ENCODE assay signal across 27 cellular contexts in genomic region chr9:14240491-14240890, GRCh38.
DNase-seq lines count a peak whose midpoint lies in the region; ATAC-seq and TF ChIP-seq lines count a peak whose summit lies in the region.
"Had no signal": no experiment of that assay in that cellular context is flagged by ENCODE, and none has a peak within 500 bp of the region (broad histone marks: within the 10 kb centered on the region; RNA-seq: fewer than 3 reads in every experiment).

No MANE protein-coding gene starts in this region.

- H3K9me3 Mint-ChIP-seq in endothelial cell (ENCODE audit: unreplicated experiment), result no peaks in the 10 kb centered on the region
- H3K9me3 Mint-ChIP-seq: CD4-positive, alpha-beta memory T cell; HFFc6; neural crest cell had no signal

- no peak for TF ChIP-seq POLR2A in gastrocnemius medialis (IDR thresholded peaks at IDR 0.05)

- intact Hi-C loops in gastrocnemius medialis (cut with DNase I; ENCODE audit: low total_unique reads), result no loop called here

- H3K4me3 Mint-ChIP-seq in endothelial cell (ENCODE audit: unreplicated experiment), result no peak overlapping the region
- H3K4me3 Mint-ChIP-seq: activated T-cell treated with anti-CD3 and anti-CD28 coated beads, Interleukin-2, amount 50 U/mL, for 72 hours; CD4-positive, alpha-beta memory T cell; HFFc6; neural crest cell had no signal

- peak overlapping the region; percentile 17 to 38 for H3K27ac ChIP-seq in right atrium auricular region
- H3K27ac ChIP-seq in gastrocnemius medialis, result peak overlapping the region; percentile 42 to 74 (median 54)
- H3K27ac ChIP-seq: esophagus squamous epithelium, suprapubic skin had no signal

- ATAC-seq in gastrocnemius medialis (peak; percentile 50 to 72), SK-N-SH treated with all-trans-retinoic acid at 6 μM for 48 hours (no peak), GM18498 (IDR thresholded peaks at IDR 0.05; ENCODE audit: unreplicated experiment) (no peak), HG02852 (IDR thresholded peaks at IDR 0.05; ENCODE audit: unreplicated experiment) (no peak)
- ATAC-seq: activated T-cell treated with anti-CD3 and anti-CD28 coated beads, Interleukin-2, amount 50 U/mL, for 72 hours; GM12878; mucosa of descending colon had no signal

- H3K4me3 ChIP-seq in right atrium auricular region (no peak overlapping the region), gastrocnemius medialis (no peak overlapping the region)
- H3K4me3 ChIP-seq: esophagus squamous epithelium, GM12878, mucosa of descending colon, suprapubic skin had no signal

- H3K27me3 ChIP-seq in right atrium auricular region (no peaks in the 10 kb centered on the region), gastrocnemius medialis (no peaks in the 10 kb centered on the region)
- H3K27me3 ChIP-seq: esophagus squamous epithelium, suprapubic skin had no signal

- H3K36me3 Mint-ChIP-seq in endothelial cell (ENCODE audit: low read depth, unreplicated experiment), result peaks cover 10% of the 10 kb centered on the region
- H3K36me3 Mint-ChIP-seq: CD4-positive, alpha-beta memory T cell had no signal

- in situ Hi-C loops in gastrocnemius medialis (cut with MboI; ENCODE audit: low sequenced_read_pairs in 4 of 4), result no loop called here

- H3K27ac Mint-ChIP-seq in endothelial cell (ENCODE audit: unreplicated experiment), result peak overlapping the region; percentile 100
- H3K27ac Mint-ChIP-seq: activated T-cell treated with anti-CD3 and anti-CD28 coated beads, Interleukin-2, amount 50 U/mL, for 72 hours; CD4-positive, alpha-beta memory T cell; HFFc6 had no signal

- peaks cover 0 to 87% of the 10 kb centered on the region in 2 donors for H3K4me1 ChIP-seq in right atrium auricular region
- peaks cover 71 to 83% of the 10 kb centered on the region in 2 donors for H3K4me1 ChIP-seq in gastrocnemius medialis

- peaks cover 86% of the 10 kb centered on the region for H3K4me1 Mint-ChIP-seq in endothelial cell (ENCODE audit: unreplicated experiment)
- H3K4me1 Mint-ChIP-seq: CD4-positive, alpha-beta memory T cell had no signal

- H3K9me3 ChIP-seq in right atrium auricular region (no peaks in the 10 kb centered on the region), gastrocnemius medialis (no peaks in the 10 kb centered on the region)
- H3K9me3 ChIP-seq: esophagus squamous epithelium, mucosa of descending colon, suprapubic skin had no signal

- TF ChIP-seq CTCF in endothelial cell (IDR thresholded peaks at IDR 0.05; ENCODE audit: unreplicated experiment), result no peak
- no peak for TF ChIP-seq CTCF in right atrium auricular region (IDR thresholded peaks at IDR 0.05)
- TF ChIP-seq CTCF in gastrocnemius medialis (IDR thresholded peaks at IDR 0.05 in 4 of 5, conservative IDR thresholded peaks at IDR 0.05 in 1 of 5), result no peak

- no peaks in the 10 kb centered on the region for H3K36me3 ChIP-seq in right atrium auricular region
- no peaks in the 10 kb centered on the region for H3K36me3 ChIP-seq in gastrocnemius medialis
- H3K36me3 ChIP-seq: esophagus squamous epithelium, suprapubic skin had no signal

- H3K27me3 Mint-ChIP-seq in endothelial cell (ENCODE audit: unreplicated experiment), result peaks cover 13% of the 10 kb centered on the region

- DNase-seq in NCI-H2196 treated with DMSO at 0.1 percent for 48 hours (lab: John Stamatoyannopoulos, UW; ENCODE audit: unreplicated experiment), result peak; percentile 31
- DNase-seq in endothelial cell (ENCODE audit: low spot score), result no peak
- no peak for DNase-seq in right atrium auricular region (ENCODE audit: low spot score)
- peak in 1 of 2 donors; percentile 31 for DNase-seq in gastrocnemius medialis
- DNase-seq: activated CD4-positive, alpha-beta T cell treated with anti-CD3 and anti-CD28 coated beads for 4 hours; activated naive CD4-positive, alpha-beta T cell treated with anti-CD3 and anti-CD28 coated beads, Interleukin-2, amount 50 U/mL, for 16 hours; activated T-cell treated with anti-CD3 and anti-CD28 coated beads, Interleukin-2, amount 50 U/mL, for 72 hours; anterior cingulate cortex; CD4-positive, alpha-beta memory T cell; effector memory CD4-positive, alpha-beta T cell; esophagus squamous epithelium; glutamatergic neuron; HFFc6; Karpas-422; mucosa of descending colon; NCI-H1694; NCI-H2171; NCI-H774; OCI-M1; SIG-M5; T-helper 1 cell had no signal

TF ChIP-seq in SK-N-SH treated with all-trans-retinoic acid at 6 μM for 48 hours, 23 proteins besides CTCF, POLR2A, EP300 and RAD21:
- TF ChIP-seq TOX (CRISPR knock-in tag; IDR thresholded peaks at IDR 0.05; ENCODE audit: borderline replicate concordance), result no peak
- TF ChIP-seq ZC3H10 (CRISPR knock-in tag; IDR thresholded peaks at IDR 0.05), result no peak
- TF ChIP-seq ZNF70 (CRISPR knock-in tag; IDR thresholded peaks at IDR 0.05), result no peak

Comparison
In these comparisons a context has a peak if more than half of its experiments do, and no peak if none do; other contexts are left out.
1. ATAC-seq: peak in gastrocnemius medialis (2 of 2); none in SK-N-SH treated with all-trans-retinoic acid at 6 μM for 48 hours (single experiment), GM18498 (single experiment) and HG02852 (single experiment).